29 cellular contexts compared by ENCODE assay signal in the genomic region with DNA sequence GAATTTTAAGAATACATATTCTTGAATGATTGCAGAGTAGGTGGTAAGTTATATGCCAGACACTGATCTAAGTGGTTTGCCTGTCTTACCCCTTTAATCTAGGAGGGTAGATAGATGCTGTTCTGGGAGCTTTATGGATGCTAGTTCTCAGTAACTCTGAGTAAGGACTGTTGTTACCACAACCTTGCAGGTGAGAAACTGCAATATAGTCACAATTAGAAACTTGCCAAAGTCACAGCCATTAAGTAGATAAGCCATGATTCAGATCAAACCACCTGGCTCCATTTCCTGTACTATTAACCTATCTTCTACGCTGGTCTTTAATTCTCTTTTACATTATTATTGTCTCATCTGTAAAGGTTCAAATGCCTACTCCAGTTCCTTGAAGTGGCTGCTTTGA.
"Had no signal": no experiment of that assay in that cellular context is flagged by ENCODE, and none has a peak within 500 bp of the region (broad histone marks: within the 10 kb centered on the region; RNA-seq: fewer than 3 reads in every experiment).

No MANE protein-coding gene starts in this region.

- ATAC-seq: activated T-helper 17 cell treated with anti-CD3 and anti-CD28 coated beads, Interleukin-2, amount 50 U/mL, for 72 hours; heart right ventricle; left lung; lower lobe of right lung; natural killer cell; psoas muscle had no signal

- H3K27ac ChIP-seq: ascending aorta, cardiac muscle cell, colonic mucosa, epithelial cell of prostate, esophagus squamous epithelium, heart right ventricle, left lung, lower lobe of right lung, neural progenitor cell, parathyroid adenoma, psoas muscle, sigmoid colon, testis had no signal

- H3K27me3 ChIP-seq: ascending aorta, cardiac muscle cell, colonic mucosa, esophagus squamous epithelium, heart right ventricle, left lung, neural progenitor cell, sigmoid colon, testis had no signal

- H3K9me3 ChIP-seq: ascending aorta, colonic mucosa, esophagus squamous epithelium, heart right ventricle, left lung, lower lobe of right lung, psoas muscle, sigmoid colon, testis had no signal

- H3K4me3 ChIP-seq: ascending aorta, cardiac muscle cell, colonic mucosa, esophagus squamous epithelium, heart right ventricle, left lung, lower lobe of right lung, neural progenitor cell, psoas muscle, sigmoid colon, smooth muscle cell, testis had no signal

- H3K36me3 Mint-ChIP-seq: activated naive CD4-positive, alpha-beta T cell treated with anti-CD3 and anti-CD28 coated beads, Interleukin-2, amount 50 U/mL, for 24 hours; brain; natural killer cell; neural progenitor cell had no signal

- H3K4me1 ChIP-seq: ascending aorta, colonic mucosa, esophagus squamous epithelium, lower lobe of right lung, parathyroid adenoma, testis had no signal

- H3K9me3 Mint-ChIP-seq: activated naive CD4-positive, alpha-beta T cell treated with anti-CD3 and anti-CD28 coated beads, Interleukin-2, amount 50 U/mL, for 24 hours; activated T-helper 17 cell treated with anti-CD3 and anti-CD28 coated beads, Interleukin-2, amount 50 U/mL, for 72 hours; brain; natural killer cell; neural progenitor cell had no signal

- H3K27ac Mint-ChIP-seq: activated naive CD4-positive, alpha-beta T cell treated with anti-CD3 and anti-CD28 coated beads, Interleukin-2, amount 50 U/mL, for 24 hours; activated T-helper 17 cell treated with anti-CD3 and anti-CD28 coated beads, Interleukin-2, amount 50 U/mL, for 72 hours; brain; natural killer cell; neural progenitor cell had no signal

- H3K36me3 ChIP-seq: ascending aorta, cardiac muscle cell, colonic mucosa, esophagus squamous epithelium, heart right ventricle, left lung, lower lobe of right lung, neural progenitor cell, sigmoid colon had no signal

- H3K4me1 Mint-ChIP-seq: activated T-helper 17 cell treated with anti-CD3 and anti-CD28 coated beads, Interleukin-2, amount 50 U/mL, for 72 hours; natural killer cell had no signal

- H3K4me3 Mint-ChIP-seq: activated naive CD4-positive, alpha-beta T cell treated with anti-CD3 and anti-CD28 coated beads, Interleukin-2, amount 50 U/mL, for 24 hours; activated T-helper 17 cell treated with anti-CD3 and anti-CD28 coated beads, Interleukin-2, amount 50 U/mL, for 72 hours; brain; natural killer cell; neural progenitor cell had no signal

- H3K27me3 Mint-ChIP-seq: activated naive CD4-positive, alpha-beta T cell treated with anti-CD3 and anti-CD28 coated beads, Interleukin-2, amount 50 U/mL, for 24 hours; brain had no signal

- DNase-seq: activated CD4-positive, alpha-beta T cell treated with anti-CD3 and anti-CD28 coated beads, Interleukin-2, amount 50 U/mL, for 1 hour; activated CD4-positive, CD25-positive, alpha-beta regulatory T cell; activated gamma-delta T cell treated with Interleukin-2 at 50 U/mL for 16 hours; cerebellar nuclear complex; colonic mucosa; effector CD8-positive, alpha-beta T cell; esophagus squamous epithelium; foreskin melanocyte; heart right ventricle; left lung; lower lobe of right lung; mesenchymal stem cell; natural killer cell; occipital lobe; psoas muscle; sigmoid colon; stimulated activated CD4-positive, alpha-beta T cell treated with anti-CD3 and anti-CD28 coated beads, Interleukin-2, amount 100 ng/mL, for 24 hours; stimulated activated naive CD4-positive, alpha-beta T cell; testis; trophoblast cell had no signal
